ENCODE assay signal across 12 cellular contexts in the genomic region with DNA sequence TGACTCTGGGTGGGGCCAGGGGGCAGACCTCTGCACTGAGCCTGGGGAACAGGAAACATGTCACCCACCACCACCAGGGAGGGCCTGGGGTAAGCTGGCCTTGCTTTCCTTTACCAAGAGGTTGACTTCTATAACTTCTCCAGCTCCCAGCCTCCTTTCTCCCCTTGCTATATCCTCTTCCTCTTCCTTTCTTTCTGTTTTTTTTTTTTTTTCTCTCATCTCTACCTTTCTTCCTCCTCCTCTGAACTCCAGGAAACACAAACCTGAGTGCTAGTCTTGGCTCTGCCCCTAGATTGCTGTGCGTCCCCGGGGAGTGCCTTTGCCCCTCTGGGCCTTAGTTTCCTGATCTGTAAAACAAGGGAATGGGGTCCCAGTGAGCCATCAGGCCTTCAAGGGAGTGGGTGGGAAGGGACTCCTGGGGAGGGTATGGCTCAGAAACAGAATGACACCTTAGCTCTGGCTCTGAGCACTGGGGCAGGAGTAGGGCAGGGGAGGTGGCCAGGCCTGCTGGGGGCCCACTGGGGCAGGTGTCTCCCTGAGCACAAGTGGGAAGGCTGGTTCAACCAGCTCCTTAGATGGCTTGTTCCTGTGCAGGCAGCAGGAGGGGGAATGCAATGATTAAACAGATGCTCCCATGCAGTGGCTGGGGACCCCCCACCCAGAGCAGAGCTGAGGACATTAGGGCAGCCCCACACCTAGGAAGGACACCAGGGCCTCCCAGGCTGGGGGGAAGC. TPM values are rescaled to one million over a fixed set of nuclear protein-coding genes. Genes with fewer than 3 reads are reported as not detected.
DNase-seq lines count a peak whose midpoint lies in the region; ATAC-seq, FAIRE-seq and TF ChIP-seq lines count a peak whose summit lies in the region.
"Had no signal": no experiment of that assay in that cellular context is flagged by ENCODE, and none has a peak within 500 bp of the region (broad histone marks: within the 10 kb centered on the region; RNA-seq: fewer than 3 reads in every experiment).

No MANE protein-coding gene starts in this region.

- WGBS in heart right ventricle, 2 donors, result 41 to 54% methylated on average over 2 of the region's 2 CpGs

- peak overlapping the region; percentile 37 for H3K9ac ChIP-seq in mucosa of stomach (ENCODE audit: low read length)

- DNase-seq in heart right ventricle, result no peak
- no peak for DNase-seq in cardiac septum (ENCODE audit: low spot score)
- DNase-seq in bronchial epithelial cell (ENCODE audit: low read depth), result no peak
- no peak for DNase-seq in upper lobe of right lung
- no peak for DNase-seq in NCI-H69 (lab: John Stamatoyannopoulos, UW)
- DNase-seq in Ammon's horn (ENCODE audit: low spot score), result no peak
- no peak for DNase-seq in NCI-H2171 treated with DMSO at 0.1 percent for 48 hours (lab: John Stamatoyannopoulos, UW)
- DNase-seq: activated B cell treated with CpG ODN at 0.5 μM for 24 hours, COR-L47, NCI-H2227 treated with DMSO at 0.1 percent for 48 hours had no signal

- peaks cover 0 to 62% (median 3%) of the 10 kb centered on the region in 9 donors for H3K36me3 ChIP-seq in heart right ventricle
- H3K36me3 ChIP-seq in bronchial epithelial cell (ENCODE audit: control insufficient read depth, insufficient read depth, low read length), result peaks cover 41% of the 10 kb centered on the region
- peaks cover 4% of the 10 kb centered on the region for H3K36me3 ChIP-seq in mucosa of stomach (ENCODE audit: control insufficient read depth, insufficient read depth, low read length)
- peaks cover 11% of the 10 kb centered on the region for H3K36me3 ChIP-seq in upper lobe of right lung

- peak overlapping the region in 9 of 10 donors; percentile 4 to 98 (median 76) for H3K27ac ChIP-seq in heart right ventricle
- H3K27ac ChIP-seq in upper lobe of right lung, result peak overlapping the region; percentile 62

- intact Hi-C loops in heart right ventricle (cut with DNase I) (no loop called here), cardiac septum (cut with DNase I) (no loop called here), upper lobe of right lung (cut with DNase I) (no loop called here)

- no peak for TF ChIP-seq CTCF in heart right ventricle (IDR thresholded peaks at IDR 0.05)
- no peak for TF ChIP-seq CTCF in bronchial epithelial cell (IDR thresholded peaks at IDR 0.05; ENCODE audit: insufficient read depth, low read length, severe bottlenecking)
- TF ChIP-seq CTCF in upper lobe of right lung (IDR thresholded peaks at IDR 0.05), result no peak

- FAIRE-seq in bronchial epithelial cell (lab: Jason Lieb, UNC), result no peak
- FAIRE-seq: urothelium cell line had no signal

- H3K27me3 ChIP-seq in heart right ventricle (peaks cover 0 to 5% (median 0%) of the 10 kb centered on the region in 7 donors), bronchial epithelial cell (ENCODE audit: control insufficient read depth, insufficient read depth, low read length) (no peaks in the 10 kb centered on the region), mucosa of stomach (ENCODE audit: control insufficient read depth, insufficient read depth, low read length) (no peaks in the 10 kb centered on the region), upper lobe of right lung (no peaks in the 10 kb centered on the region)

- H3K4me1 ChIP-seq in heart right ventricle (peaks cover 46 to 76% (median 62%) of the 10 kb centered on the region in 9 donors), mucosa of stomach (ENCODE audit: control insufficient read depth, insufficient read depth, low read length) (peaks cover 66% of the 10 kb centered on the region), upper lobe of right lung (peaks cover 57% of the 10 kb centered on the region)

- ATAC-seq in heart right ventricle (no peak), upper lobe of right lung (no peak)

- H3K9me3 ChIP-seq in heart right ventricle (no peaks in the 10 kb centered on the region), mucosa of stomach (ENCODE audit: control insufficient read depth, low read length) (no peaks in the 10 kb centered on the region), upper lobe of right lung (no peaks in the 10 kb centered on the region)

- H3K4me3 ChIP-seq in heart right ventricle (peak overlapping the region in 9 of 10 donors; percentile 20 to 87 (median 77)), bronchial epithelial cell (ENCODE audit: low read depth, low read length) (peak overlapping the region; percentile 90), mucosa of stomach (ENCODE audit: low read length) (no peak overlapping the region), upper lobe of right lung (peak overlapping the region; percentile 90)

RNA-seq across cellular contexts. Expression of gene SNX33, which starts 4.3 kb away (rescaled TPM):
- total RNA-seq in heart right ventricle, result 10 to 100 TPM in 4 of 10 donors, 1 to 10 TPM in 6; 7.6 to 14.8 (median 9.8) TPM
- 1 to 10 TPM; 7.4 to 8.1 TPM for polyA plus RNA-seq in heart right ventricle
- 10.3 TPM for total RNA-seq in cardiac septum
- total RNA-seq in bronchial epithelial cell, result 15.0 and 19.8 TPM in 2 replicates
- 31.0 TPM for total RNA-seq in upper lobe of right lung

RNA-seq across cellular contexts. Expression of gene IMP3, which starts 12.0 kb away (rescaled TPM):
- total RNA-seq in heart right ventricle (10 to 100 TPM; 33.8 to 57.6 (median 40.2) TPM), cardiac septum (30.0 TPM), bronchial epithelial cell (95.0 and 215 TPM in 2 replicates), upper lobe of right lung (54.9 TPM)
- 10 to 100 TPM; 33.7 to 77.2 TPM for polyA plus RNA-seq in heart right ventricle

RNA-seq across cellular contexts. Expression of gene SNUPN, which starts 26.5 kb away (rescaled TPM):
- total RNA-seq in heart right ventricle, result 10 to 100 TPM; 12.9 to 18.2 (median 16.1) TPM
- 10 to 100 TPM; 14.6 to 17.4 TPM for polyA plus RNA-seq in heart right ventricle
- 13.6 TPM for total RNA-seq in cardiac septum
- 16.1 and 18.8 TPM in 2 replicates for total RNA-seq in bronchial epithelial cell
- total RNA-seq in upper lobe of right lung, result 23.5 TPM
